9 cellular contexts compared by ENCODE assay signal in genomic region chr12:46660276-46660675, GRCh38.
DNase-seq lines count a peak whose midpoint lies in the region; ATAC-seq and TF ChIP-seq lines count a peak whose summit lies in the region.
"Had no signal": no experiment of that assay in that cellular context is flagged by ENCODE, and none has a peak within 500 bp of the region (broad histone marks: within the 10 kb centered on the region; RNA-seq: fewer than 3 reads in every experiment).

No MANE protein-coding gene starts in this region.

- POLR2A ChIA-PET in HEK293T (lab: Yijun Ruan, JAX) = no interaction called here

- no peak for ATAC-seq in heart left ventricle

- CTCF ChIA-PET in HEK293T (lab: Yijun Ruan, JAX) = no interaction called here

- H3K36me3 ChIP-seq in heart left ventricle = no peaks in the 10 kb centered on the region
- no peaks in the 10 kb centered on the region for H3K36me3 ChIP-seq in muscle layer of duodenum (ENCODE audit: control insufficient read depth in 1 of 2, insufficient read depth in 2 of 2, low read length in 2 of 2)
- H3K36me3 ChIP-seq in urinary bladder (ENCODE audit: insufficient read depth) = no peaks in the 10 kb centered on the region
- H3K36me3 ChIP-seq: BE2C had no signal

- H3K4me1 ChIP-seq in heart left ventricle (peaks cover 2 to 54% (median 40%) of the 10 kb centered on the region in 12 donors), muscle layer of duodenum (ENCODE audit: control insufficient read depth in 1 of 2, insufficient read depth in 2 of 2, low read length in 2 of 2) (peaks cover 5 to 10% of the 10 kb centered on the region in 2 donors), urinary bladder (ENCODE audit: insufficient read depth) (no peaks in the 10 kb centered on the region)

- TF ChIP-seq POLR2A in heart left ventricle (IDR thresholded peaks at IDR 0.05) = no peak

- H3K4me3 ChIP-seq in heart left ventricle (no peak overlapping the region), coronary artery (peak overlapping the region; percentile 29), muscle layer of duodenum (ENCODE audit: low read depth in 1 of 2, low read length in 2 of 2) (no peak overlapping the region), urinary bladder (ENCODE audit: low read depth, low read length) (no peak overlapping the region)

- H3K27me3 ChIP-seq in heart left ventricle = no peaks in the 10 kb centered on the region
- H3K27me3 ChIP-seq in muscle layer of duodenum (ENCODE audit: low read depth, low read length) = no peaks in the 10 kb centered on the region
- H3K27me3 ChIP-seq: BE2C had no signal

- H3K9me3 ChIP-seq in heart left ventricle (no peaks in the 10 kb centered on the region), muscle layer of duodenum (ENCODE audit: control insufficient read depth in 1 of 2, low read length in 2 of 2) (no peaks in the 10 kb centered on the region)
- H3K9me3 ChIP-seq: BE2C had no signal

- H3K27ac ChIP-seq in heart left ventricle (peak overlapping the region; percentile 19 to 77 (median 65)), coronary artery (peak overlapping the region; percentile 75 to 79), muscle layer of duodenum (ENCODE audit: low read length) (peak overlapping the region; percentile 74), urinary bladder (ENCODE audit: low read depth) (peak overlapping the region; percentile 2)

- 66 to 85% (median 72%) methylated on average over 1 of the region's 1 CpG for WGBS in heart left ventricle, 4 donors
- WGBS in urinary bladder = 27% methylated on average over 1 of the region's 1 CpG

- no peak for TF ChIP-seq CTCF in heart left ventricle (IDR thresholded peaks at IDR 0.05)
- TF ChIP-seq CTCF in coronary artery (IDR thresholded peaks at IDR 0.05) = no peak

- intact Hi-C loops in heart left ventricle (cut with DNase I) (loop anchor here in 9 of 10 donors (2.0 to 10.0 kb wide), 14 partner anchors 105 to 668 kb away; partner anchors contain the start of genes SLC38A2 (in 6 of the 9) and SCAF11 (in 1 of the 9)), cardiac septum (cut with DNase I) (loop anchor here (2.0 kb wide), 1 partner anchor 317 kb away; no protein-coding TSS in a partner anchor)

- DNase-seq in heart left ventricle (no peak), cardiac septum (ENCODE audit: low spot score) (no peak), coronary artery (ENCODE audit: low spot score) (no peak), SW 1271 (lab: John Stamatoyannopoulos, UW) (no peak), HEK293T (ENCODE audit: extremely low spot score) (no peak), SIG-M5 (lab: John Stamatoyannopoulos, UW) (no peak)
- DNase-seq: BE2C had no signal

TF ChIP-seq in HEK293T, 16 proteins besides CTCF, POLR2A, EP300 and RAD21:
- TF ChIP-seq, protein P1, sequence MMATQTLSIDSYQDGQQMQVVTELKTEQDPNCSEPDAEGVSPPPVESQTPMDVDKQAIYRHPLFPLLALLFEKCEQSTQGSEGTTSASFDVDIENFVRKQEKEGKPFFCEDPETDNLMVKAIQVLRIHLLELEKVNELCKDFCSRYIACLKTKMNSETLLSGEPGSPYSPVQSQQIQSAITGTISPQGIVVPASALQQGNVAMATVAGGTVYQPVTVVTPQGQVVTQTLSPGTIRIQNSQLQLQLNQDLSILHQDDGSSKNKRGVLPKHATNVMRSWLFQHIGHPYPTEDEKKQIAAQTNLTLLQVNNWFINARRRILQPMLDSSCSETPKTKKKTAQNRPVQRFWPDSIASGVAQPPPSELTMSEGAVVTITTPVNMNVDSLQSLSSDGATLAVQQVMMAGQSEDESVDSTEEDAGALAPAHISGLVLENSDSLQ (IDR thresholded peaks at IDR 0.05) = no peak

Comparison
In these comparisons a context has a peak if more than half of its experiments do, and no peak if none do; other contexts are left out.
1. H3K27ac ChIP-seq: peak in every context shown above with its lines; median percentile 77 in coronary artery; 74 in muscle layer of duodenum; 65 in heart left ventricle; 2 in urinary bladder.